ENCODE assay signal across 9 cellular contexts in genomic region chr9:75238311-75238976, GRCh38.
DNase-seq lines count a peak whose midpoint lies in the region; ATAC-seq and TF ChIP-seq lines count a peak whose summit lies in the region.
"Had no signal": no experiment of that assay in that cellular context is flagged by ENCODE, and none has a peak within 500 bp of the region (broad histone marks: within the 10 kb centered on the region; RNA-seq: fewer than 3 reads in every experiment).

No MANE protein-coding gene starts in this region.

- no peaks in the 10 kb centered on the region for H3K79me2 ChIP-seq in fibroblast of lung (ENCODE audit: control insufficient read depth, insufficient read depth, low read length)

- no peak overlapping the region for H3K27ac ChIP-seq in fibroblast of lung (ENCODE audit: insufficient read depth, low read length)

- H3K4me2 ChIP-seq in fibroblast of lung (ENCODE audit: extremely low read depth, insufficient read depth, low read length), result no peak overlapping the region

- DNase-seq in COR-L47 (lab: John Stamatoyannopoulos, UW), result peak; percentile 69
- DNase-seq in NCI-H2029 treated with DMSO at 0.1 percent for 48 hours (lab: John Stamatoyannopoulos, UW), result peak; percentile 34
- DNase-seq in activated CD4-positive, alpha-beta T cell treated with anti-CD3 and anti-CD28 coated beads, Interleukin-2, amount 10 ng/mL, durations not matched to agents 7 days and 5 days, result peak; percentile 74
- DNase-seq in fibroblast of lung (ENCODE audit: low read depth in 2 of 2), result peak; percentile 25 to 67
- no peak for DNase-seq in osteocyte (ENCODE audit: extremely low spot score, unreplicated experiment)
- no peak for DNase-seq in mesenteric fat pad (ENCODE audit: low spot score)

- H3K4me3 Mint-ChIP-seq in activated CD4-positive, alpha-beta T cell treated with anti-CD3 and anti-CD28 coated beads, Interleukin-2, amount 10 ng/mL, durations not matched to agents 7 days and 5 days, result no peak overlapping the region
- H3K4me3 Mint-ChIP-seq in osteocyte (ENCODE audit: unreplicated experiment), result no peak overlapping the region
- H3K4me3 Mint-ChIP-seq: activated naive CD4-positive, alpha-beta T cell treated with anti-CD3 and anti-CD28 coated beads, Interleukin-2, amount 50 U/mL, for 24 hours had no signal

- no peak overlapping the region for H3K4me3 ChIP-seq in fibroblast of lung (replicated peaks in 1 of 4; ENCODE audit: control extremely low read depth in 1 of 4, insufficient read depth in 1 of 4, low read depth in 3 of 4, low read length in 4 of 4)

- H3K36me3 ChIP-seq in fibroblast of lung (ENCODE audit: control insufficient read depth, insufficient read depth, low read length), result no peaks in the 10 kb centered on the region

- H3K27ac Mint-ChIP-seq in activated CD4-positive, alpha-beta T cell treated with anti-CD3 and anti-CD28 coated beads, Interleukin-2, amount 10 ng/mL, durations not matched to agents 7 days and 5 days, result no peak overlapping the region
- H3K27ac Mint-ChIP-seq in osteocyte (ENCODE audit: unreplicated experiment), result no peak overlapping the region
- H3K27ac Mint-ChIP-seq: activated naive CD4-positive, alpha-beta T cell treated with anti-CD3 and anti-CD28 coated beads, Interleukin-2, amount 50 U/mL, for 24 hours had no signal

- no peaks in the 10 kb centered on the region for H3K4me1 ChIP-seq in fibroblast of lung (ENCODE audit: control insufficient read depth, extremely low read depth, insufficient read depth, low read length)

- H2AFZ ChIP-seq in fibroblast of lung (ENCODE audit: low read length), result no peak overlapping the region

- CTCF ChIA-PET in activated CD4-positive, alpha-beta T cell treated with anti-CD3 and anti-CD28 coated beads, Interleukin-2, amount 10 ng/mL, durations not matched to agents 7 days and 5 days (lab: Charles Lee), result interaction anchor here (1.1 kb wide), 1 partner anchor 112 kb away, joined by 3 read pairs; no protein-coding TSS in a partner anchor

- no peaks in the 10 kb centered on the region for H3K27me3 ChIP-seq in fibroblast of lung (ENCODE audit: control insufficient read depth, insufficient read depth, low read length)

- no peaks in the 10 kb centered on the region for H3K9me3 ChIP-seq in fibroblast of lung (ENCODE audit: control insufficient read depth, insufficient read depth, low read depth, low read length)

- POLR2A ChIA-PET in activated CD4-positive, alpha-beta T cell treated with anti-CD3 and anti-CD28 coated beads, Interleukin-2, amount 10 ng/mL, durations not matched to agents 7 days and 5 days (lab: Charles Lee), result no interaction called here

- ATAC-seq in GM18858 (IDR thresholded peaks at IDR 0.05; ENCODE audit: unreplicated experiment) (peak; percentile 90), HG02943 (IDR thresholded peaks at IDR 0.05; ENCODE audit: low read depth, unreplicated experiment) (peak; percentile 84)

- H3K9me3 Mint-ChIP-seq in activated CD4-positive, alpha-beta T cell treated with anti-CD3 and anti-CD28 coated beads, Interleukin-2, amount 10 ng/mL, durations not matched to agents 7 days and 5 days, result no peaks in the 10 kb centered on the region
- H3K9me3 Mint-ChIP-seq in osteocyte (ENCODE audit: unreplicated experiment), result no peaks in the 10 kb centered on the region
- H3K9me3 Mint-ChIP-seq: activated naive CD4-positive, alpha-beta T cell treated with anti-CD3 and anti-CD28 coated beads, Interleukin-2, amount 50 U/mL, for 24 hours had no signal

- H3K4me1 Mint-ChIP-seq in activated CD4-positive, alpha-beta T cell treated with anti-CD3 and anti-CD28 coated beads, Interleukin-2, amount 10 ng/mL, durations not matched to agents 7 days and 5 days, result no peaks in the 10 kb centered on the region
- no peaks in the 10 kb centered on the region for H3K4me1 Mint-ChIP-seq in osteocyte (ENCODE audit: unreplicated experiment)
- H3K4me1 Mint-ChIP-seq: activated naive CD4-positive, alpha-beta T cell treated with anti-CD3 and anti-CD28 coated beads, Interleukin-2, amount 50 U/mL, for 24 hours had no signal

- no peaks in the 10 kb centered on the region for H4K20me1 ChIP-seq in fibroblast of lung (ENCODE audit: control insufficient read depth, extremely low read depth, insufficient read depth, low read length)

- H3K36me3 Mint-ChIP-seq in activated CD4-positive, alpha-beta T cell treated with anti-CD3 and anti-CD28 coated beads, Interleukin-2, amount 10 ng/mL, durations not matched to agents 7 days and 5 days (ENCODE audit: low read depth), result no peaks in the 10 kb centered on the region
- H3K36me3 Mint-ChIP-seq in osteocyte (ENCODE audit: unreplicated experiment), result no peaks in the 10 kb centered on the region

- H3K9ac ChIP-seq in fibroblast of lung (ENCODE audit: insufficient read depth, low read length), result no peak overlapping the region

- no peaks in the 10 kb centered on the region for H3K27me3 Mint-ChIP-seq in activated CD4-positive, alpha-beta T cell treated with anti-CD3 and anti-CD28 coated beads, Interleukin-2, amount 10 ng/mL, durations not matched to agents 7 days and 5 days
- peaks cover 15% of the 10 kb centered on the region for H3K27me3 Mint-ChIP-seq in osteocyte (ENCODE audit: unreplicated experiment)
- H3K27me3 Mint-ChIP-seq: activated naive CD4-positive, alpha-beta T cell treated with anti-CD3 and anti-CD28 coated beads, Interleukin-2, amount 50 U/mL, for 24 hours had no signal

- peak; percentile 54 to 65 for TF ChIP-seq CTCF in fibroblast of lung (conservative IDR thresholded peaks at IDR 0.05 in 1 of 2, IDR thresholded peaks at IDR 0.05 in 1 of 2; ENCODE audit: low read depth in 1 of 2, low read length in 2 of 2)
- peak; percentile 72 for TF ChIP-seq CTCF in osteocyte (IDR thresholded peaks at IDR 0.05)

Comparison
In these comparisons a context has a peak if more than half of its experiments do, and no peak if none do; other contexts are left out.
1. DNase-seq: peak in COR-L47 (single experiment), NCI-H2029 treated with DMSO at 0.1 percent for 48 hours (single experiment), activated CD4-positive, alpha-beta T cell treated with anti-CD3 and anti-CD28 coated beads, Interleukin-2, amount 10 ng/mL, durations not matched to agents 7 days and 5 days (single experiment) and fibroblast of lung (2 of 2); none in osteocyte (single experiment) and mesenteric fat pad (single experiment).